In the genomic region with DNA sequence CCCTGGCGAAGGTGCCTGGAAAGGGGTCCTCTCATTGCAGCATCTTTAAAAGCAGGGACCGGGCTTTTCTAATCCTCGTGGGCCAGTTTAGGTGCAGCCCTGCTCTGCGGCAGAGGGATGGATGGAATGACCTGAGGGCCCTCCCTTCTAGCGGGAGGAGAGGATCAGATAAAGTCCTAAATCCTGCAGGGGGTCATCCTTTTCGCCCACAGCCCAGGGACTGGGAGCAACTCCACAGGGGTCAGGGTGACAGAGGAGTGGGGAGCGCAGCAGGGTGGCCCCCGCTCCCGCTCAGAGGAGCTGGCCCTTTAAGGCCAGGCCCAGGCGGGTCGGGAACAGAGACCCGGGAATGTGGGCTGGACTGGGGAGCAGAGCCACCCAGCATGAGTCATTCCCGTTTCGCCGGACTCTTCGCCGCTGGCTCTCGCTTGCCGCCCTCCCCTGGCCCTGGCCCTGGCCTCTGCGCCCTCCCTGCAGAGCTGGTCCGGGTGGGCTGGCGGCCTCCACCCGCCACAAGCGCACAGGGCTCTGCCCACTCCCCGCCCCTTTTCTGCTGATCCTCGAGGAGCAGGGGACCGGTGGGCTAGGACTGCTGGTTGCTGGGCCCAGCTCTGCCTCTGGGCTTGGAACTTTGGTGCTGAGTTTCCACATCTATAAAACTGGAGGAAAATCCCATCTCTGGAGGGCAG, we compare ENCODE assay signal across 1 cellular context.
TF ChIP-seq lines count a peak whose summit lies in the region.

No MANE protein-coding gene starts in this region.

TF ChIP-seq in HEK293, 187 proteins besides CTCF, POLR2A, EP300 and RAD21 (continued from another document):
- TF ChIP-seq, protein P1, sequence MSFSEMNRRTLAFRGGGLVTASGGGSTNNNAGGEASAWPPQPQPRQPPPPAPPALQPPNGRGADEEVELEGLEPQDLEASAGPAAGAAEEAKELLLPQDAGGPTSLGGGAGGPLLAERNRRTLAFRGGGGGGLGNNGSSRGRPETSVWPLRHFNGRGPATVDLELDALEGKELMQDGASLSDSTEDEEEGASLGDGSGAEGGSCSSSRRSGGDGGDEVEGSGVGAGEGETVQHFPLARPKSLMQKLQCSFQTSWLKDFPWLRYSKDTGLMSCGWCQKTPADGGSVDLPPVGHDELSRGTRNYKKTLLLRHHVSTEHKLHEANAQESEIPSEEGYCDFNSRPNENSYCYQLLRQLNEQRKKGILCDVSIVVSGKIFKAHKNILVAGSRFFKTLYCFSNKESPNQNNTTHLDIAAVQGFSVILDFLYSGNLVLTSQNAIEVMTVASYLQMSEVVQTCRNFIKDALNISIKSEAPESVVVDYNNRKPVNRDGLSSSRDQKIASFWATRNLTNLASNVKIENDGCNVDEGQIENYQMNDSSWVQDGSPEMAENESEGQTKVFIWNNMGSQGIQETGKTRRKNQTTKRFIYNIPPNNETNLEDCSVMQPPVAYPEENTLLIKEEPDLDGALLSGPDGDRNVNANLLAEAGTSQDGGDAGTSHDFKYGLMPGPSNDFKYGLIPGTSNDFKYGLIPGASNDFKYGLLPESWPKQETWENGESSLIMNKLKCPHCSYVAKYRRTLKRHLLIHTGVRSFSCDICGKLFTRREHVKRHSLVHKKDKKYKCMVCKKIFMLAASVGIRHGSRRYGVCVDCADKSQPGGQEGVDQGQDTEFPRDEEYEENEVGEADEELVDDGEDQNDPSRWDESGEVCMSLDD (tag by site-specific recombination; IDR thresholded peaks at IDR 0.05), result peak; percentile 70; the same call in 1 of the 2 replicates
- TF ChIP-seq ZNF596 (tag by site-specific recombination; IDR thresholded peaks at IDR 0.05) (no peak), KLF8 (tag by site-specific recombination; IDR thresholded peaks at IDR 0.05) (peak; percentile 90), HOXA7 (CRISPR knock-in tag; IDR thresholded peaks at IDR 0.05; ENCODE audit: borderline replicate concordance) (no peak), HOXC10 (CRISPR knock-in tag; IDR thresholded peaks at IDR 0.05) (no peak), KLF10 (tag by site-specific recombination; IDR thresholded peaks at IDR 0.05) (0 out of 2 replicates have a peak, but pooled peaks have one; percentile 26), PRDM1 (tag by site-specific recombination; IDR thresholded peaks at IDR 0.05) (0 out of 2 replicates have a peak, but pooled peaks have one; percentile 6), ZFHX2 (tag by site-specific recombination; conservative IDR thresholded peaks at IDR 0.05) (peak; percentile 44), ZBTB26 (tag by site-specific recombination; optimal IDR thresholded peaks at IDR 0.05) (peak; percentile 19), ZIC2 (tag by site-specific recombination; IDR thresholded peaks at IDR 0.05) (peak; percentile 70), ZNF843 (tag by site-specific recombination; IDR thresholded peaks at IDR 0.05) (no peak), ZEB2 (tag by site-specific recombination; IDR thresholded peaks at IDR 0.05) (peak; percentile 9; the same call in 1 of the 2 replicates), ZNF449 (tag by site-specific recombination; IDR thresholded peaks at IDR 0.05) (no peak), PRDM2 (tag by site-specific recombination; IDR thresholded peaks at IDR 0.05; ENCODE audit: borderline replicate concordance) (peak; percentile 88; the same call in 1 of the 2 replicates), IKZF3 (tag by site-specific recombination; IDR thresholded peaks at IDR 0.05) (peak; percentile 88), SP3 (tag by site-specific recombination; IDR thresholded peaks at IDR 0.05) (peak; percentile 72), ZNF23 (tag by site-specific recombination; IDR thresholded peaks at IDR 0.05; ENCODE audit: borderline replicate concordance) (no peak), ZBTB48 (tag by site-specific recombination; IDR thresholded peaks at IDR 0.05) (peak; percentile 73; the same call in 1 of the 2 replicates), ZXDB (tag by site-specific recombination; IDR thresholded peaks at IDR 0.05) (no peak), ZBTB20 (tag by site-specific recombination; IDR thresholded peaks at IDR 0.05) (peak; percentile 98), HOXD13 (CRISPR knock-in tag; IDR thresholded peaks at IDR 0.05; ENCODE audit: borderline replicate concordance) (no peak), ZNF394 (tag by site-specific recombination; IDR thresholded peaks at IDR 0.05; ENCODE audit: borderline replicate concordance) (peak; percentile 83), GLIS2 (tag by site-specific recombination; IDR thresholded peaks at IDR 0.05) (peak; percentile 80), ZNF366 (tag by site-specific recombination; conservative IDR thresholded peaks at IDR 0.05) (peak; percentile 17), ZNF571 (tag by site-specific recombination; IDR thresholded peaks at IDR 0.05) (no peak), ZNF501 (tag by site-specific recombination; IDR thresholded peaks at IDR 0.05) (peak; percentile 20), SP2 (tag by site-specific recombination; IDR thresholded peaks at IDR 0.05) (peak; percentile 46)
- TF ChIP-seq, protein P2, sequence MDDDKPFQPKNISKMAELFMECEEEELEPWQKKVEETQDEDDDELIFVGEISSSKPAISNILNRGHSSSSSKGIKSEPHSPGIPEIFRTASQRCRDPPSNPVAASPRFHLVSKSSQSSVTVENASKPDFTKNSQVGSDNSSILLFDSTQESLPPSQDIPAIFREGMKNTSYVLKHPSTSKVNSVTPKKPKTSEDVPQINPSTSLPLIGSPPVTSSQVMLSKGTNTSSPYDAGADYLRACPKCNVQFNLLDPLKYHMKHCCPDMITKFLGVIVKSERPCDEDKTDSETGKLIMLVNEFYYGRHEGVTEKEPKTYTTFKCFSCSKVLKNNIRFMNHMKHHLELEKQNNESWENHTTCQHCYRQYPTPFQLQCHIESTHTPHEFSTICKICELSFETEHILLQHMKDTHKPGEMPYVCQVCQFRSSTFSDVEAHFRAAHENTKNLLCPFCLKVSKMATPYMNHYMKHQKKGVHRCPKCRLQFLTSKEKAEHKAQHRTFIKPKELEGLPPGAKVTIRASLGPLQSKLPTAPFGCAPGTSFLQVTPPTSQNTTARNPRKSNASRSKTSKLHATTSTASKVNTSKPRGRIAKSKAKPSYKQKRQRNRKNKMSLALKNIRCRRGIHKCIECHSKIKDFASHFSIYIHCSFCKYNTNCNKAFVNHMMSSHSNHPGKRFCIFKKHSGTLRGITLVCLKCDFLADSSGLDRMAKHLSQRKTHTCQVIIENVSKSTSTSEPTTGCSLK (tag by site-specific recombination; IDR thresholded peaks at IDR 0.05), result no peak
- TF ChIP-seq, protein P3, sequence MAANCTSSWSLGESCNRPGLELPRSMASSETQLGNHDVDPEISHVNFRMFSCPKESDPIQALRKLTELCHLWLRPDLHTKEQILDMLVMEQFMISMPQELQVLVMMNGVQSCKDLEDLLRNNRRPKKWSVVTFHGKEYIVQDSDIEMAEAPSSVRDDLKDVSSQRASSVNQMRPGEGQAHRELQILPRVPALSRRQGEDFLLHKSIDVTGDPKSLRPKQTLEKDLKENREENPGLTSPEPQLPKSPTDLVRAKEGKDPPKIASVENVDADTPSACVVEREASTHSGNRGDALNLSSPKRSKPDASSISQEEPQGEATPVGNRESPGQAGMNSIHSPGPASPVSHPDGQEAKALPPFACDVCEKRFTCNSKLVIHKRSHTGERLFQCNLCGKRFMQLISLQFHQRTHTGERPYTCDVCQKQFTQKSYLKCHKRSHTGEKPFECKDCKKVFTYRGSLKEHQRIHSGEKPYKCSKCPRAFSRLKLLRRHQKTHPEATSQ (tag by site-specific recombination; IDR thresholded peaks at IDR 0.05), result no peak
- TF ChIP-seq, protein P4, sequence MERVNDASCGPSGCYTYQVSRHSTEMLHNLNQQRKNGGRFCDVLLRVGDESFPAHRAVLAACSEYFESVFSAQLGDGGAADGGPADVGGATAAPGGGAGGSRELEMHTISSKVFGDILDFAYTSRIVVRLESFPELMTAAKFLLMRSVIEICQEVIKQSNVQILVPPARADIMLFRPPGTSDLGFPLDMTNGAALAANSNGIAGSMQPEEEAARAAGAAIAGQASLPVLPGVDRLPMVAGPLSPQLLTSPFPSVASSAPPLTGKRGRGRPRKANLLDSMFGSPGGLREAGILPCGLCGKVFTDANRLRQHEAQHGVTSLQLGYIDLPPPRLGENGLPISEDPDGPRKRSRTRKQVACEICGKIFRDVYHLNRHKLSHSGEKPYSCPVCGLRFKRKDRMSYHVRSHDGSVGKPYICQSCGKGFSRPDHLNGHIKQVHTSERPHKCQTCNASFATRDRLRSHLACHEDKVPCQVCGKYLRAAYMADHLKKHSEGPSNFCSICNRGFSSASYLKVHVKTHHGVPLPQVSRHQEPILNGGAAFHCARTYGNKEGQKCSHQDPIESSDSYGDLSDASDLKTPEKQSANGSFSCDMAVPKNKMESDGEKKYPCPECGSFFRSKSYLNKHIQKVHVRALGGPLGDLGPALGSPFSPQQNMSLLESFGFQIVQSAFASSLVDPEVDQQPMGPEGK (tag by site-specific recombination; IDR thresholded peaks at IDR 0.05), result peak; percentile 86
- TF ChIP-seq, protein P5, sequence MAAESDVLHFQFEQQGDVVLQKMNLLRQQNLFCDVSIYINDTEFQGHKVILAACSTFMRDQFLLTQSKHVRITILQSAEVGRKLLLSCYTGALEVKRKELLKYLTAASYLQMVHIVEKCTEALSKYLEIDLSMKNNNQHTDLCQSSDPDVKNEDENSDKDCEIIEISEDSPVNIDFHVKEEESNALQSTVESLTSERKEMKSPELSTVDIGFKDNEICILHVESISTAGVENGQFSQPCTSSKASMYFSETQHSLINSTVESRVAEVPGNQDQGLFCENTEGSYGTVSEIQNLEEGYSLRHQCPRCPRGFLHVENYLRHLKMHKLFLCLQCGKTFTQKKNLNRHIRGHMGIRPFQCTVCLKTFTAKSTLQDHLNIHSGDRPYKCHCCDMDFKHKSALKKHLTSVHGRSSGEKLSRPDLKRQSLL (tag by site-specific recombination; IDR thresholded peaks at IDR 0.05), result no peak
- TF ChIP-seq, protein P6, sequence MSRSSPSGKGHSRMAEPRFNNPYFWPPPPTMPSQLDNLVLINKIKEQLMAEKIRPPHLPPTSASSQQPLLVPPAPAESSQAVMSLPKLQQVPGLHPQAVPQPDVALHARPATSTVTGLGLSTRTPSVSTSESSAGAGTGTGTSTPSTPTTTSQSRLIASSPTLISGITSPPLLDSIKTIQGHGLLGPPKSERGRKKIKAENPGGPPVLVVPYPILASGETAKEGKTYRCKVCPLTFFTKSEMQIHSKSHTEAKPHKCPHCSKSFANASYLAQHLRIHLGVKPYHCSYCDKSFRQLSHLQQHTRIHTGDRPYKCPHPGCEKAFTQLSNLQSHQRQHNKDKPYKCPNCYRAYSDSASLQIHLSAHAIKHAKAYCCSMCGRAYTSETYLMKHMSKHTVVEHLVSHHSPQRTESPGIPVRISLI (tag by site-specific recombination; IDR thresholded peaks at IDR 0.05), result no peak
- TF ChIP-seq, protein P7, sequence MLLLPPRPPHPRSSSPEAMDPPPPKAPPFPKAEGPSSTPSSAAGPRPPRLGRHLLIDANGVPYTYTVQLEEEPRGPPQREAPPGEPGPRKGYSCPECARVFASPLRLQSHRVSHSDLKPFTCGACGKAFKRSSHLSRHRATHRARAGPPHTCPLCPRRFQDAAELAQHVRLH (tag by site-specific recombination; IDR thresholded peaks at IDR 0.05), result 0 out of 2 replicates have a peak, but pooled peaks have one; percentile 7
